Comparison of ENCODE assay signal across 8 cellular contexts in genomic region chr10:21495002-21495685, GRCh38. TPM values are rescaled to one million over a fixed set of nuclear protein-coding genes. Genes with fewer than 3 reads are reported as not detected.
DNase-seq lines count a peak whose midpoint lies in the region; ATAC-seq and TF ChIP-seq lines count a peak whose summit lies in the region.

No MANE protein-coding gene starts in this region.

- H3K4me3 ChIP-seq in BLaER1 treated with 17β-estradiol and CSF1 and Interleukin-3, amounts not matched to agents 10 nM and 100 nM, result peak overlapping the region; percentile 55 to 74 (median 64)
- peak overlapping the region; percentile 92 for H3K4me3 ChIP-seq in adipocyte (ENCODE audit: low read length)
- H3K4me3 ChIP-seq in thoracic aorta, result peak overlapping the region; percentile 71

- peak overlapping the region in 6 of 11 experiments; percentile 3 to 61 (median 14); a peak in 3 of 22 replicates for H3K9ac ChIP-seq in BLaER1 treated with 17β-estradiol and CSF1 and Interleukin-3, amounts not matched to agents 10 nM and 100 nM
- H3K9ac ChIP-seq in adipocyte (ENCODE audit: low read length), result peak overlapping the region; percentile 86

- H3K9me3 ChIP-seq in BLaER1 treated with 17β-estradiol and CSF1 and Interleukin-3, amounts not matched to agents 10 nM and 100 nM (replicated peaks in 1 of 11), result peaks cover 0 to 12% (median 0%) of the 10 kb centered on the region in 11 experiments; a peak in 3 of 22 replicates
- H3K9me3 ChIP-seq in adipocyte (ENCODE audit: control insufficient read depth, low read length), result no peaks in the 10 kb centered on the region
- no peaks in the 10 kb centered on the region for H3K9me3 ChIP-seq in thoracic aorta

- no peak for TF ChIP-seq CTCF in thoracic aorta (IDR thresholded peaks at IDR 0.05)

- H3K4me2 ChIP-seq in BLaER1 treated with 17β-estradiol and CSF1 and Interleukin-3, amounts not matched to agents 10 nM and 100 nM, result peak overlapping the region; percentile 95 to 100 (median 98)

- H3K36me3 ChIP-seq in BLaER1 treated with 17β-estradiol and CSF1 and Interleukin-3, amounts not matched to agents 10 nM and 100 nM, result no peaks in the 10 kb centered on the region
- H3K36me3 ChIP-seq in adipocyte (ENCODE audit: control insufficient read depth, insufficient read depth, low read length, severe bottlenecking) (no peaks in the 10 kb centered on the region), thoracic aorta (no peaks in the 10 kb centered on the region)

- peaks cover 87 to 100% (median 97%) of the 10 kb centered on the region in 11 experiments for H3K27me3 ChIP-seq in BLaER1 treated with 17β-estradiol and CSF1 and Interleukin-3, amounts not matched to agents 10 nM and 100 nM
- H3K27me3 ChIP-seq in adipocyte (replicated peaks; ENCODE audit: control insufficient read depth, insufficient read depth, low read length) (no peaks in the 10 kb centered on the region), thoracic aorta (replicated peaks; ENCODE audit: insufficient read depth) (no peaks in the 10 kb centered on the region)

- ATAC-seq in HG02623 (IDR thresholded peaks at IDR 0.05; ENCODE audit: unreplicated experiment) (peak; percentile 1), thoracic aorta (ENCODE audit: insufficient number of reproducible peaks, low FRiP score, low read depth) (peak; percentile 8)

- DNase-seq in adipocyte (ENCODE audit: low read depth) (no peak), iris pigment epithelial cell (ENCODE audit: low read depth) (peak; percentile 26), thoracic aorta (ENCODE audit: low spot score) (no peak), NCI-H1105 (lab: John Stamatoyannopoulos, UW) (no peak), H4 (ENCODE audit: low spot score) (no peak)
- DNase-seq in activated CD8-positive, alpha-beta memory T cell treated with anti-CD3 and anti-CD28 coated beads, Interleukin-2, amount 50 U/mL, for 48 hours, result no peak

- H4K20me1 ChIP-seq in BLaER1 treated with 17β-estradiol and CSF1 and Interleukin-3, amounts not matched to agents 10 nM and 100 nM, result peaks cover 0 to 64% (median 44%) of the 10 kb centered on the region in 11 experiments; a peak in 18 of 22 replicates

- no peak overlapping the region for H3K27ac ChIP-seq in BLaER1 treated with 17β-estradiol and CSF1 and Interleukin-3, amounts not matched to agents 10 nM and 100 nM
- no peak overlapping the region for H3K27ac ChIP-seq in thoracic aorta

- peaks cover 29 to 37% (median 31%) of the 10 kb centered on the region in 10 experiments for H3K4me1 ChIP-seq in BLaER1 treated with 17β-estradiol and CSF1 and Interleukin-3, amounts not matched to agents 10 nM and 100 nM
- peaks cover 3% of the 10 kb centered on the region for H3K4me1 ChIP-seq in adipocyte (ENCODE audit: control insufficient read depth, insufficient read depth, low read length)
- peaks cover 0 to 5% of the 10 kb centered on the region in 2 donors for H3K4me1 ChIP-seq in thoracic aorta (ENCODE audit: control insufficient read depth in 1 of 2, low read depth in 2 of 2)

RNA-seq across cellular contexts. Expression of gene SKIDA1, which starts 30.3 kb away (rescaled TPM):
- 1 to 10 TPM in 1 of 2 donors, under 1 TPM in 1; 0.71 to 5.3 TPM for total RNA-seq in thoracic aorta
- 0.18 and 0.33 TPM in 2 replicates for total RNA-seq in H4 (2014; rRNA removed; shearing (Covaris generic))

RNA-seq across cellular contexts. Expression of gene MLLT10, which starts 38.9 kb away (rescaled TPM):
- total RNA-seq in thoracic aorta, result 10 to 100 TPM; 35.1 to 54.7 TPM
- total RNA-seq in H4 (2014; rRNA removed; shearing (Covaris generic)), result 7.9 TPM in 2 replicates
